Comparison of ENCODE assay signal across 8 cellular contexts in genomic region chr15:34337557-34338306, GRCh38.
A peak's percentile ranks its signal among the peaks of the same experiment; 100 is the strongest.
DNase-seq lines count a peak whose midpoint lies in the region; ATAC-seq and TF ChIP-seq lines count a peak whose summit lies in the region.

Gene SLC12A6, minus strand, starts transcription at chr15:34337781. Its CDS starts 1,101 bp downstream, at chr15:34336680.

- ATAC-seq in GM18505 (IDR thresholded peaks at IDR 0.05; ENCODE audit: unreplicated experiment) (peak; percentile 76), HG02938 (IDR thresholded peaks at IDR 0.05; ENCODE audit: unreplicated experiment) (peak; percentile 65)

- peak; percentile 81 for TF ChIP-seq POLR2A in GM18505 (IDR thresholded peaks at IDR 0.05; ENCODE audit: borderline replicate concordance, extremely low read depth, insufficient read depth, insufficient read length)

- H3K4me3 ChIP-seq in astrocyte of the cerebellum (ENCODE audit: low read depth, low read length): peak within 1 kb of the TSS; percentile 90

- in situ Hi-C loops in astrocyte of the cerebellum (cut with HindIII; ENCODE audit: low sequenced_read_pairs): no loop called here

- DNase-seq in NCI-H2029 treated with DMSO at 0.1 percent for 48 hours (lab: John Stamatoyannopoulos, UW) (peak; percentile 19), T-helper 9 cell (peak; percentile 87), astrocyte of the cerebellum (ENCODE audit: low read depth) (peak; percentile 73), hepatic stellate cell (ENCODE audit: low spot score) (peak; percentile 92), retina (peak; percentile 94), OCI-M2 (lab: John Stamatoyannopoulos, UW; ENCODE audit: unreplicated experiment) (no peak)

- no peak for TF ChIP-seq CTCF in astrocyte of the cerebellum (IDR thresholded peaks at IDR 0.05; ENCODE audit: low read depth, low read length, missing control alignments)
